25 cellular contexts compared by ENCODE assay signal in genomic region chr12:64720884-64721283, GRCh38.
"Had no signal": no experiment of that assay in that cellular context is flagged by ENCODE, and none has a peak within 500 bp of the region (broad histone marks: within the 10 kb centered on the region; RNA-seq: fewer than 3 reads in every experiment).

No MANE protein-coding gene starts in this region.

- H3K27ac ChIP-seq: esophagus squamous epithelium, hepatocyte, ovary, right lobe of liver, testis, transverse colon had no signal

- H3K4me1 ChIP-seq: esophagus squamous epithelium, right lobe of liver, testis, transverse colon had no signal

- H3K27me3 ChIP-seq: esophagus squamous epithelium, hepatocyte, ovary, right lobe of liver, testis, transverse colon had no signal

- H3K36me3 ChIP-seq: ovary had no signal

- H3K27ac Mint-ChIP-seq: activated naive CD8-positive, alpha-beta T cell; nephron; T-helper 1 cell treated with Interleukin-12 subunit alpha and Interleukin-12 subunit beta and Interleukin-4 antibody, amounts not matched to agents 30 μg/mL and 1 μg/mL, for 36 hours had no signal

- H3K4me3 Mint-ChIP-seq: activated naive CD8-positive, alpha-beta T cell; central memory CD8-positive, alpha-beta T cell; nephron; T-helper 1 cell treated with Interleukin-12 subunit alpha and Interleukin-12 subunit beta and Interleukin-4 antibody, amounts not matched to agents 30 μg/mL and 1 μg/mL, for 36 hours had no signal

- H3K9me3 Mint-ChIP-seq: central memory CD8-positive, alpha-beta T cell; nephron; T-helper 1 cell treated with Interleukin-12 subunit alpha and Interleukin-12 subunit beta and Interleukin-4 antibody, amounts not matched to agents 30 μg/mL and 1 μg/mL, for 36 hours had no signal

- H3K27me3 Mint-ChIP-seq: activated naive CD8-positive, alpha-beta T cell; central memory CD8-positive, alpha-beta T cell; progenitor cell of endocrine pancreas had no signal

- ATAC-seq: left cardiac atrium, right lobe of liver had no signal

- DNase-seq: activated CD4-positive, alpha-beta T cell treated with anti-CD3 and anti-CD28 coated beads for 4 hours; activated CD4-positive, alpha-beta T cell treated with anti-CD3 and anti-CD28 coated beads, Interleukin-2, amount 50 U/mL, for 4 hours; activated CD8-positive, alpha-beta memory T cell treated with anti-CD3 and anti-CD28 coated beads for 24 hours; activated effector memory CD4-positive, alpha-beta T cell treated with Interleukin-2 at 50 U/mL for 16 hours; activated naive CD4-positive, alpha-beta T cell treated with Interleukin-2 at 50 U/mL for 16 hours; anterior cingulate cortex; dermis blood vessel endothelial cell; effector CD4-positive, alpha-beta T cell; esophagus squamous epithelium; foreskin melanocyte; left cardiac atrium; mammary epithelial cell; ovary; right lobe of liver; stimulated activated CD4-positive, alpha-beta T cell treated with anti-CD3 and anti-CD28 coated beads, Interleukin-2, amount 100 ng/mL, for 48 hours; stimulated activated naive CD4-positive, alpha-beta T cell treated with Interleukin-2 at 50 U/mL for 16 hours; T1000; testis; transverse colon had no signal

- H3K9me3 ChIP-seq: esophagus squamous epithelium, ovary, right lobe of liver, testis, transverse colon had no signal

- H3K4me3 ChIP-seq: esophagus squamous epithelium, hepatocyte, ovary, right lobe of liver, testis, transverse colon had no signal
